ENCODE assay signal across 1 cellular context in genomic region chr1:1063945-1064831, GRCh38.
A peak's percentile ranks its signal among the peaks of the same experiment; 100 is the strongest.
TF ChIP-seq lines count a peak whose summit lies in the region.

No MANE protein-coding gene starts in this region.

TF ChIP-seq in HepG2, 621 proteins besides CTCF, POLR2A, EP300 and RAD21 (continued from another document and continues in another):
- no peak for TF ChIP-seq DDIT3 (CRISPR knock-in tag; IDR thresholded peaks at IDR 0.05)
- no peak for TF ChIP-seq DNMT1 (CRISPR knock-in tag; IDR thresholded peaks at IDR 0.05)
- 0 out of 2 replicates have a peak, but pooled peaks have one; percentile 36 for TF ChIP-seq ZSCAN31 (CRISPR knock-in tag; IDR thresholded peaks at IDR 0.05; ENCODE audit: low read depth)
- TF ChIP-seq ZNF407 (CRISPR knock-in tag; IDR thresholded peaks at IDR 0.05; ENCODE audit: not compliant biosample characterization): peak; percentile 77
- TF ChIP-seq ZBTB3 (CRISPR knock-in tag; IDR thresholded peaks at IDR 0.05; ENCODE audit: borderline replicate concordance, low read depth): 0 out of 2 replicates have a peak, but pooled peaks have one; percentile 68
- no peak for TF ChIP-seq ASH2L (IDR thresholded peaks at IDR 0.05; ENCODE audit: insufficient read length, low read depth, low read length)
- TF ChIP-seq HOXD1 (CRISPR knock-in tag; IDR thresholded peaks at IDR 0.05): 0 out of 2 replicates have a peak, but pooled peaks have one; percentile 30
- TF ChIP-seq SRF (IDR thresholded peaks at IDR 0.05; ENCODE audit: low read depth, low read length): no peak
- peak in 1 of 2 experiments; percentile 62; a peak in 2 of 4 replicates for TF ChIP-seq KLF16 (CRISPR knock-in tag; IDR thresholded peaks at IDR 0.05)
- TF ChIP-seq RBM22 (optimal IDR thresholded peaks at IDR 0.05; ENCODE audit: low read length): peak; percentile 52
- TF ChIP-seq EZH2 (conservative IDR thresholded peaks at IDR 0.05; ENCODE audit: low read depth, low read length): no peak
- TF ChIP-seq ZSCAN22 (CRISPR knock-in tag; IDR thresholded peaks at IDR 0.05): peak; percentile 49; the same call in 1 of the 2 replicates
- no peak for TF ChIP-seq ATAD3A (CRISPR knock-in tag; IDR thresholded peaks at IDR 0.05)
- TF ChIP-seq ZNF44 (CRISPR knock-in tag; IDR thresholded peaks at IDR 0.05): 0 out of 2 replicates have a peak, but pooled peaks have one; percentile 47
- TF ChIP-seq THYN1 (CRISPR knock-in tag; IDR thresholded peaks at IDR 0.05; ENCODE audit: borderline replicate concordance, low read depth): no peak
- TF ChIP-seq TEF (CRISPR knock-in tag; IDR thresholded peaks at IDR 0.05): no peak
- peak; percentile 87 for TF ChIP-seq ZNF746 (CRISPR knock-in tag; IDR thresholded peaks at IDR 0.05)
- TF ChIP-seq CREB3 (CRISPR knock-in tag; IDR thresholded peaks at IDR 0.05): no peak
- peak; percentile 62; the same call in 1 of the 2 replicates for TF ChIP-seq MAZ (IDR thresholded peaks at IDR 0.05; ENCODE audit: borderline replicate concordance, low read depth, low read length)
- TF ChIP-seq MAZ (CRISPR knock-in tag; IDR thresholded peaks at IDR 0.05; ENCODE audit: low read depth): peak; percentile 74; the same call in 1 of the 2 replicates
- no peak for TF ChIP-seq TEAD3 (CRISPR knock-in tag; optimal IDR thresholded peaks at IDR 0.05; ENCODE audit: borderline replicate concordance)
- peak; percentile 71; the same call in 1 of the 2 replicates for TF ChIP-seq MYPOP (CRISPR knock-in tag; IDR thresholded peaks at IDR 0.05)
- TF ChIP-seq PRPF4 (IDR thresholded peaks at IDR 0.05; ENCODE audit: low read depth, low read length, poor library complexity, severe bottlenecking): no peak
- peak; percentile 86 for TF ChIP-seq TFE3 (CRISPR knock-in tag; IDR thresholded peaks at IDR 0.05)
- TF ChIP-seq ZNF83 (CRISPR knock-in tag; IDR thresholded peaks at IDR 0.05; ENCODE audit: borderline replicate concordance): no peak
- no peak for TF ChIP-seq ZNF275 (CRISPR knock-in tag; IDR thresholded peaks at IDR 0.05; ENCODE audit: borderline replicate concordance)
- TF ChIP-seq FOXP4 (CRISPR knock-in tag; IDR thresholded peaks at IDR 0.05): no peak
- no peak for TF ChIP-seq ZFP41 (CRISPR knock-in tag; IDR thresholded peaks at IDR 0.05; ENCODE audit: borderline replicate concordance)
- no peak for TF ChIP-seq NCOA5 (CRISPR knock-in tag; IDR thresholded peaks at IDR 0.05)
- TF ChIP-seq ZBTB25 (CRISPR knock-in tag; IDR thresholded peaks at IDR 0.05): no peak
- TF ChIP-seq ZNF614 (CRISPR knock-in tag; IDR thresholded peaks at IDR 0.05; ENCODE audit: borderline replicate concordance): 0 out of 2 replicates have a peak, but pooled peaks have one; percentile 12
- no peak for TF ChIP-seq NFIC (IDR thresholded peaks at IDR 0.05; ENCODE audit: low read length)
- no peak for TF ChIP-seq SIN3B (IDR thresholded peaks at IDR 0.05; ENCODE audit: low read length)
- TF ChIP-seq ZNF607 (CRISPR knock-in tag; IDR thresholded peaks at IDR 0.05; ENCODE audit: borderline replicate concordance): peak; percentile 64; the same call in 1 of the 2 replicates
- TF ChIP-seq HOXA3 (CRISPR knock-in tag; IDR thresholded peaks at IDR 0.05): peak; percentile 71
